8 cellular contexts compared by ENCODE assay signal in genomic region chr1:153352523-153352922, GRCh38. TPM values are rescaled to one million over a fixed set of nuclear protein-coding genes. Genes with fewer than 3 reads are reported as not detected.
DNase-seq lines count a peak whose midpoint lies in the region; ATAC-seq and TF ChIP-seq lines count a peak whose summit lies in the region.

No MANE protein-coding gene starts in this region.

- ATAC-seq in heart left ventricle (peak; percentile 63 to 88 (median 78)), GM21367 (IDR thresholded peaks at IDR 0.05; ENCODE audit: unreplicated experiment) (no peak)

- no peak for TF ChIP-seq POLR2A in heart left ventricle (IDR thresholded peaks at IDR 0.05)

- intact Hi-C loops in heart left ventricle (cut with DNase I), result loop anchor here (1.0 to 10.0 kb wide), 6 partner anchors 52 to 222 kb away; partner anchors contain the start of gene S100A2 (in 5 of the 10)

- no peaks in the 10 kb centered on the region for H3K9me3 ChIP-seq in heart left ventricle

- peak; percentile 82 to 96 (median 92) for TF ChIP-seq CTCF in heart left ventricle (IDR thresholded peaks at IDR 0.05)

- H3K27ac ChIP-seq in heart left ventricle, result no peak overlapping the region

- DNase-seq in NCI-H510A treated with DMSO at 0.1 percent for 48 hours (lab: John Stamatoyannopoulos, UW) (peak; percentile 68), NCI-H510A (lab: John Stamatoyannopoulos, UW) (no peak), NCI-H1436 (lab: John Stamatoyannopoulos, UW) (peak; percentile 72), SW480 (ENCODE audit: low spot score) (peak; percentile 74), heart left ventricle (peak; percentile 52 to 73 (median 63)), renal cortical epithelial cell (ENCODE audit: low read depth) (peak; percentile 46)
- peak; percentile 19 for DNase-seq in activated naive CD8-positive, alpha-beta T cell treated with anti-CD3 and anti-CD28 coated beads, Interleukin-2, amount 50 U/mL, for 16 hours (ENCODE audit: low read depth, low spot score)

- H3K27me3 ChIP-seq in heart left ventricle, result peaks cover 0 to 38% (median 14%) of the 10 kb centered on the region in 9 donors

- 0 to 1% (median 0%) methylated on average over 4 of the region's 4 CpGs for WGBS in heart left ventricle, 4 donors

- H3K4me3 ChIP-seq in heart left ventricle, result no peak overlapping the region

- H3K4me1 ChIP-seq in heart left ventricle, result peaks cover 0 to 13% (median 0%) of the 10 kb centered on the region in 12 donors

- H3K36me3 ChIP-seq in heart left ventricle, result no peaks in the 10 kb centered on the region

RNA-seq across cellular contexts. Expression of gene PGLYRP4, which starts 3.9 kb away (rescaled TPM):
- total RNA-seq in heart left ventricle (not detected), renal cortical epithelial cell (not detected in 2 replicates)
- not detected for polyA plus RNA-seq in heart left ventricle

RNA-seq across cellular contexts. Expression of gene S100A9, which starts 5.1 kb away (rescaled TPM):
- total RNA-seq in heart left ventricle (100 to 1,000 TPM in 3 of 9 donors, 10 to 100 TPM in 5, 1 to 10 TPM in 1; 5.7 to 350 (median 76.2) TPM), renal cortical epithelial cell (0.70 and 25.0 TPM in 2 replicates)
- polyA plus RNA-seq in heart left ventricle, result 100 to 1,000 TPM in 1 of 2 donors, 10 to 100 TPM in 1; 43.3 to 202 TPM

RNA-seq across cellular contexts. Expression of gene S100A12, which starts 22.9 kb away (rescaled TPM):
- total RNA-seq in heart left ventricle (1 to 10 TPM in 8 of 9 donors, not detected in 1; 1.2 to 8.9 (median 3.7) TPM), renal cortical epithelial cell (not detected in 2 replicates)
- polyA plus RNA-seq in heart left ventricle, result 1 to 10 TPM; 5.1 to 9.1 TPM

RNA-seq across cellular contexts. Expression of gene S100A8, which starts 38.4 kb away (rescaled TPM):
- total RNA-seq in heart left ventricle (100 to 1,000 TPM in 2 of 9 donors, 10 to 100 TPM in 6, 1 to 10 TPM in 1; 6.0 to 199 (median 27.2) TPM), renal cortical epithelial cell (not detected in 2 replicates)
- polyA plus RNA-seq in heart left ventricle, result 10 to 100 TPM; 32.3 to 72.9 TPM

RNA-seq across cellular contexts. Expression of gene PGLYRP3, which starts 39.8 kb away (rescaled TPM):
- total RNA-seq in heart left ventricle, result not detected
- not detected for polyA plus RNA-seq in heart left ventricle
- not detected in 2 replicates for total RNA-seq in renal cortical epithelial cell
